Comparison of ENCODE assay signal across 1 cellular context in the genomic region with DNA sequence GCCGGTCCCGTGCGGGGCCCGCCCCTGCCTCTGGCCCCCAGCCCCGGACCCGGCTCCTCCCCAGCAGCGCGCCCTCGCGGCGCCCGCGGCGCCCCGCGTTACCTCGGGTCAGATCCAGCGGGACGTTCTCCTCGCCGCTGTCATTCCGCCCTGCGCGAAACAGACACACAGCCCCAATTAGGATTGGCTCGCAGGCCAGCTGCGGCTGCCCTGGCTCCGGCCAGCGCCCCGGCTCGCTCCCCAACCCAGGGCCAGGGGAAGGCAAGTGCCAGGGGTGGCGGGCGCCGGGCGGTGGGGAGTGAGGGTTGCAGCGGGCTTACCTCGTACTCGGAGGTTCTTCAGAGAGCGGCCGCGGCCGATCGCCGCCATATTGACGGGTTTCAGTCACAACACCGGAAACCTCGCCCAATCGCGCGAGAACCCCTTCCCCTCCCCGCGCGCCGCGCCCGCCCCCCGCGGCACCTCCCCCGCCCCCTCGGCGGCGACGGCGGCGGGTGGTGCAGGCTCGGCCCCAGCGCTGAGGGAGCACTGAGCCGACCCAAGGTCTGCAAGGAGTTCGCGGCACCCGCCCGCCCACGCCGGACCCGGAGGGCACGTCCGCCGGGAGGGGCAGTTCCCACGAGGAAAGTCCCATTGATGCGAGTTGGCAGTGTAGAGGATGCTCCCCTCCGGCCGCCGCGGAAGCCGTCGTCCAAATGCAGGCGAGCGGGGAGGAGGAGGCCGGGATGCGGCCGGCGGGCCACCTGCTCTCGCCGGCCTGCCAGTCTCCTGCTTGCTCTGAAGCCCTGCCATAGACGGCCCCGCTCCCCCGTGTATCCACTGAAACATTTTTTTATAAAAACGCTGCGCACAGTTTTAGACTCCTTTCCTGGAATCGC.
TF ChIP-seq lines count a peak whose summit lies in the region.

A gene with protein sequence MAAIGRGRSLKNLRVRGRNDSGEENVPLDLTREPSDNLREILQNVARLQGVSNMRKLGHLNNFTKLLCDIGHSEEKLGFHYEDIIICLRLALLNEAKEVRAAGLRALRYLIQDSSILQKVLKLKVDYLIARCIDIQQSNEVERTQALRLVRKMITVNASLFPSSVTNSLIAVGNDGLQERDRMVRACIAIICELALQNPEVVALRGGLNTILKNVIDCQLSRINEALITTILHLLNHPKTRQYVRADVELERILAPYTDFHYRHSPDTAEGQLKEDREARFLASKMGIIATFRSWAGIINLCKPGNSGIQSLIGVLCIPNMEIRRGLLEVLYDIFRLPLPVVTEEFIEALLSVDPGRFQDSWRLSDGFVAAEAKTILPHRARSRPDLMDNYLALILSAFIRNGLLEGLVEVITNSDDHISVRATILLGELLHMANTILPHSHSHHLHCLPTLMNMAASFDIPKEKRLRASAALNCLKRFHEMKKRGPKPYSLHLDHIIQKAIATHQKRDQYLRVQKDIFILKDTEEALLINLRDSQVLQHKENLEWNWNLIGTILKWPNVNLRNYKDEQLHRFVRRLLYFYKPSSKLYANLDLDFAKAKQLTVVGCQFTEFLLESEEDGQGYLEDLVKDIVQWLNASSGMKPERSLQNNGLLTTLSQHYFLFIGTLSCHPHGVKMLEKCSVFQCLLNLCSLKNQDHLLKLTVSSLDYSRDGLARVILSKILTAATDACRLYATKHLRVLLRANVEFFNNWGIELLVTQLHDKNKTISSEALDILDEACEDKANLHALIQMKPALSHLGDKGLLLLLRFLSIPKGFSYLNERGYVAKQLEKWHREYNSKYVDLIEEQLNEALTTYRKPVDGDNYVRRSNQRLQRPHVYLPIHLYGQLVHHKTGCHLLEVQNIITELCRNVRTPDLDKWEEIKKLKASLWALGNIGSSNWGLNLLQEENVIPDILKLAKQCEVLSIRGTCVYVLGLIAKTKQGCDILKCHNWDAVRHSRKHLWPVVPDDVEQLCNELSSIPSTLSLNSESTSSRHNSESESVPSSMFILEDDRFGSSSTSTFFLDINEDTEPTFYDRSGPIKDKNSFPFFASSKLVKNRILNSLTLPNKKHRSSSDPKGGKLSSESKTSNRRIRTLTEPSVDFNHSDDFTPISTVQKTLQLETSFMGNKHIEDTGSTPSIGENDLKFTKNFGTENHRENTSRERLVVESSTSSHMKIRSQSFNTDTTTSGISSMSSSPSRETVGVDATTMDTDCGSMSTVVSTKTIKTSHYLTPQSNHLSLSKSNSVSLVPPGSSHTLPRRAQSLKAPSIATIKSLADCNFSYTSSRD (N-terminal part only) (minus strand): TSS at position 391 of the 878 bp plus-strand sequence. CDS start 22 bp downstream, at position 369.

TF ChIP-seq in HEK293, 187 proteins besides CTCF, POLR2A, EP300 and RAD21 (continued from another document):
- TF ChIP-seq, protein P1, sequence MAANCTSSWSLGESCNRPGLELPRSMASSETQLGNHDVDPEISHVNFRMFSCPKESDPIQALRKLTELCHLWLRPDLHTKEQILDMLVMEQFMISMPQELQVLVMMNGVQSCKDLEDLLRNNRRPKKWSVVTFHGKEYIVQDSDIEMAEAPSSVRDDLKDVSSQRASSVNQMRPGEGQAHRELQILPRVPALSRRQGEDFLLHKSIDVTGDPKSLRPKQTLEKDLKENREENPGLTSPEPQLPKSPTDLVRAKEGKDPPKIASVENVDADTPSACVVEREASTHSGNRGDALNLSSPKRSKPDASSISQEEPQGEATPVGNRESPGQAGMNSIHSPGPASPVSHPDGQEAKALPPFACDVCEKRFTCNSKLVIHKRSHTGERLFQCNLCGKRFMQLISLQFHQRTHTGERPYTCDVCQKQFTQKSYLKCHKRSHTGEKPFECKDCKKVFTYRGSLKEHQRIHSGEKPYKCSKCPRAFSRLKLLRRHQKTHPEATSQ (tag by site-specific recombination; IDR thresholded peaks at IDR 0.05), result peak; percentile 92
- TF ChIP-seq ZNF501 (tag by site-specific recombination; IDR thresholded peaks at IDR 0.05) (no peak; the same call in 1 of the 2 replicates), ZNF112 (tag by site-specific recombination; IDR thresholded peaks at IDR 0.05) (no peak), ZNF311 (tag by site-specific recombination; IDR thresholded peaks at IDR 0.05; ENCODE audit: borderline replicate concordance) (no peak), ZNF558 (tag by site-specific recombination; IDR thresholded peaks at IDR 0.05) (no peak), SP3 (tag by site-specific recombination; IDR thresholded peaks at IDR 0.05) (peak; percentile 52), ZNF341 (tag by site-specific recombination; IDR thresholded peaks at IDR 0.05; ENCODE audit: low read depth) (peak; percentile 92), KLF1 (tag by site-specific recombination; IDR thresholded peaks at IDR 0.05) (0 out of 2 replicates have a peak, but pooled peaks have one; percentile 37)
- TF ChIP-seq, protein P2, sequence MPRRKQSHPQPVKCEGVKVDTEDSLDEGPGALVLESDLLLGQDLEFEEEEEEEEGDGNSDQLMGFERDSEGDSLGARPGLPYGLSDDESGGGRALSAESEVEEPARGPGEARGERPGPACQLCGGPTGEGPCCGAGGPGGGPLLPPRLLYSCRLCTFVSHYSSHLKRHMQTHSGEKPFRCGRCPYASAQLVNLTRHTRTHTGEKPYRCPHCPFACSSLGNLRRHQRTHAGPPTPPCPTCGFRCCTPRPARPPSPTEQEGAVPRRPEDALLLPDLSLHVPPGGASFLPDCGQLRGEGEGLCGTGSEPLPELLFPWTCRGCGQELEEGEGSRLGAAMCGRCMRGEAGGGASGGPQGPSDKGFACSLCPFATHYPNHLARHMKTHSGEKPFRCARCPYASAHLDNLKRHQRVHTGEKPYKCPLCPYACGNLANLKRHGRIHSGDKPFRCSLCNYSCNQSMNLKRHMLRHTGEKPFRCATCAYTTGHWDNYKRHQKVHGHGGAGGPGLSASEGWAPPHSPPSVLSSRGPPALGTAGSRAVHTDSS (tag by site-specific recombination; IDR thresholded peaks at IDR 0.05), result 0 out of 2 replicates have a peak, but pooled peaks have one; percentile 18
